In the genomic region with DNA sequence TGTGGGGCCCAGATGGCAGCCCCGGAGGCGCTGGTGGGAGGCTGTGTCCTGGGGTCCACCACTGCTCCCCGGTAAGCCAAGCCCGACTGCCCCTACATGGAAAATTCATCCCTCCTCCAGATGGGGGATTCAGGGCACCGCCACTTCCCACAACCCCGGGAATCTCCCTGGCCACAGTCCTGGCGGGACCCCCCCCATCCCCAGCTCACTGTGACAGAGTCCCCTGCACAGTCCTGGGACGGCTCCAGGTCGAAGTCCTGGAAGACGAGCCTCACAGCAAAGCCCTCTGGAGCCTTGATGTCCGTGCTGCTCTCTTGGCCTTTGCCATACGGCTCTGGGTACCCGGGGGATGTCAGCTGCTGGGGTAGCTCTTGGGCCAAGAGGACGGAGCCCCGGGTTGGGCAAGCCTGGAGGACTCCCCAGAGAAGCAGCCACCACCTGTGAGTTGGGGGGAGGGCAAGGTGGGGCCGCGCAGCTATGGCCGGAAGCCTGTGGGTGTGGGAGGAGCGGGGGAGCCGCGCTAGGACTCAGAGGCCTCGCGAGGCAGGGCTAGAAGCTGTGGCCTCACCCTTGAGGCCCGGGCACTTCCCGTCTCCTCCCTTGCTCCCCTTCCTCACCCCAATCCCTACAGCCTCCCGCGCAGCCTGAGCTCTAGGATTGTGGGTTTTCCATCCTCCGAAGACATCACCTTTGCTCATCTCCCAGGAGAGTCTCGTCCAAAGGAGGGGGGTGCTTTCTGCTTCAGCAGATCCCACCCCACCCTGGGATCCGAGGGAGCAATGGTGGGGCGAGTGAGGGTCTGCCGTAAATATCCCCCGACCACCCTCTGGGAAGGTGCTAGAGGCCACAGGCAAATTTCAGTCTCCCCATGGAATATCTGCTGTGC, we compare ENCODE assay signal across 8 cellular contexts. TPM values are rescaled to one million over a fixed set of nuclear protein-coding genes. Genes with fewer than 3 reads are reported as not detected.
A peak's percentile ranks its signal among the peaks of the same experiment; 100 is the strongest.
DNase-seq lines count a peak whose midpoint lies in the region; ATAC-seq, FAIRE-seq and TF ChIP-seq lines count a peak whose summit lies in the region.

No MANE protein-coding gene starts in this region.

- H3K4me3 ChIP-seq in GM23338 (peak overlapping the region; percentile 81), kidney (ENCODE audit: low read length in 2 of 2) (peak overlapping the region; percentile 58 to 77)

- peak overlapping the region; percentile 79 to 91 for H3K9ac ChIP-seq in kidney (ENCODE audit: low read length in 2 of 2)

- H3K36me3 Mint-ChIP-seq in GM23338 (ENCODE audit: low read depth) (peaks cover 23% of the 10 kb centered on the region), MCF 10A (ENCODE audit: insufficient read depth, unreplicated experiment) (peaks cover 36% of the 10 kb centered on the region)

- FAIRE-seq in kidney (lab: Jason Lieb, UNC), result no peak

- no peaks in the 10 kb centered on the region for H3K9me2 ChIP-seq in GM23338 (ENCODE audit: insufficient read depth)

- H3K27me3 Mint-ChIP-seq in GM23338 (ENCODE audit: insufficient read depth, low read depth, poor library complexity), result peaks cover 17% of the 10 kb centered on the region
- no peaks in the 10 kb centered on the region for H3K27me3 Mint-ChIP-seq in MCF 10A (ENCODE audit: insufficient read depth, unreplicated experiment)

- H3K4me1 Mint-ChIP-seq in GM23338 (peaks cover 13% of the 10 kb centered on the region), MCF 10A (ENCODE audit: insufficient read depth, unreplicated experiment) (peaks cover 31% of the 10 kb centered on the region)

- H3K9me3 ChIP-seq in kidney (ENCODE audit: control insufficient read depth in 1 of 2, low read length in 2 of 2), result no peaks in the 10 kb centered on the region

- DNase-seq in GM10248 (ENCODE audit: extremely low spot score) (peak; percentile 92), GM23338 (ENCODE audit: low spot score) (peak; percentile 92), LHCN-M2 (ENCODE audit: low read depth) (peak; percentile 76), UCSD-AML1 (lab: John Stamatoyannopoulos, UW; ENCODE audit: unreplicated experiment) (peak; percentile 90), MCF 10A (ENCODE audit: unreplicated experiment) (peak; percentile 91), kidney (peak; percentile 95), cerebellar nuclear complex (lab: John Stamatoyannopoulos, UW) (no peak)
- DNase-seq in stimulated activated CD4-positive, alpha-beta T cell treated with anti-CD3 and anti-CD28 coated beads, Interleukin-1b, Interleukin-23, amount 100 ng/mL, for 48 hours, result peak; percentile 84

- H3K4me3 Mint-ChIP-seq in GM23338, result peak overlapping the region; percentile 94
- peak overlapping the region; percentile 95 for H3K4me3 Mint-ChIP-seq in MCF 10A (ENCODE audit: unreplicated experiment)

- H3K27ac Mint-ChIP-seq in GM23338 (peak overlapping the region; percentile 94), MCF 10A (ENCODE audit: low read depth, unreplicated experiment) (peak overlapping the region; percentile 90)

- intact Hi-C loops in MCF 10A (cut with micrococcal nuclease) (loop anchor here (2.0 to 5.0 kb wide), 2 partner anchors 146 to 183 kb away; no protein-coding TSS in a partner anchor), kidney (cut with DNase I) (no loop called here)

- no peaks in the 10 kb centered on the region for H3K27me3 ChIP-seq in GM23338 (ENCODE audit: insufficient read depth)

- ATAC-seq in GM23338, result peak; percentile 91

- H3K79me2 ChIP-seq in GM23338 (replicated peaks; ENCODE audit: insufficient read depth), result peaks cover 14% of the 10 kb centered on the region; the same call in 1 of the 2 replicates

- POLR2A ChIA-PET in GM10248 (lab: Yijun Ruan, JAX) (interaction anchor here (1.0 to 1.2 kb wide), 3 partner anchors 183 to 240 kb away, joined by 3 to 9 read pairs (median 6); partner anchors contain the start of genes SPSB2 and TPI1), MCF 10A (lab: Yijun Ruan, JAX) (interaction anchor here (0.6 to 3.6 kb wide), 31 partner anchors 9 to 239 kb away, joined by 3 to 71 read pairs (median 7); partner anchors contain the start of genes C12orf57, C1R, C1S and EMG1)

- H2AFZ ChIP-seq in GM23338, result peak overlapping the region; percentile 21

- peaks cover 12% of the 10 kb centered on the region for H3K4me1 ChIP-seq in GM23338 (ENCODE audit: insufficient read depth)
- H3K4me1 ChIP-seq in kidney (ENCODE audit: control insufficient read depth in 1 of 2, insufficient read depth in 1 of 2, low read depth in 1 of 2, low read length in 2 of 2), result peaks cover 0 to 8% of the 10 kb centered on the region in 2 donors

- CTCF ChIA-PET in GM10248 (lab: Yijun Ruan, JAX) (interaction anchor here (0.6 to 8.3 kb wide), 38 partner anchors 8 to 275 kb away, joined by 3 to 108 read pairs (median 4); partner anchors contain the start of genes C12orf57, C1R, CLSTN3 and LPCAT3), MCF 10A (lab: Yijun Ruan, JAX) (interaction anchor here (0.6 to 8.3 kb wide), 35 partner anchors 9 to 754 kb away, joined by 3 to 123 read pairs (median 5); partner anchors contain the start of genes C12orf57, C1R, C1S and LPCAT3)

- H4K20me1 ChIP-seq in GM23338 (replicated peaks; ENCODE audit: insufficient read depth), result no peaks in the 10 kb centered on the region; the same call in 1 of the 2 replicates

- H3K36me3 ChIP-seq in GM23338 (ENCODE audit: insufficient read depth), result no peaks in the 10 kb centered on the region
- H3K36me3 ChIP-seq in kidney (ENCODE audit: control insufficient read depth in 1 of 2, insufficient read depth in 2 of 2, low read length in 2 of 2), result no peaks in the 10 kb centered on the region

- no TSS peak for BruUV-seq in MCF 10A (replicated peaks; lab: Mats Ljungman, UMichigan)

- H3K4me2 ChIP-seq in GM23338, result peak overlapping the region; percentile 91

- H3K9me3 Mint-ChIP-seq in GM23338, result peaks cover 16% of the 10 kb centered on the region
- H3K9me3 Mint-ChIP-seq in MCF 10A (ENCODE audit: unreplicated experiment), result no peaks in the 10 kb centered on the region

- H3K27ac ChIP-seq in GM23338 (ENCODE audit: low read depth) (peak overlapping the region; percentile 80), kidney (ENCODE audit: low read depth in 2 of 2, low read length in 2 of 2) (peak overlapping the region; percentile 59 to 90)

- no peaks in the 10 kb centered on the region for H3F3A ChIP-seq in GM23338 (replicated peaks; ENCODE audit: low read depth)

- TF ChIP-seq CTCF in GM10248 (IDR thresholded peaks at IDR 0.05; ENCODE audit: control extremely low read depth, extremely low read depth, low read depth, missing control alignments), result no peak
- no peak for TF ChIP-seq CTCF in GM23338 (conservative IDR thresholded peaks at IDR 0.05; ENCODE audit: low read depth in 2 of 2)
- no peak for TF ChIP-seq CTCF in MCF 10A (IDR thresholded peaks at IDR 0.05; ENCODE audit: unreplicated experiment)
- no peak for TF ChIP-seq CTCF in kidney (IDR thresholded peaks at IDR 0.05; ENCODE audit: borderline replicate concordance, extremely low read depth, insufficient read depth)

TF ChIP-seq in GM23338, 12 proteins besides CTCF, POLR2A, EP300 and RAD21:
- peak; percentile 46 for TF ChIP-seq POLR2AphosphoS5 (IDR thresholded peaks at IDR 0.05; ENCODE audit: low read depth)
- TF ChIP-seq NANOG (IDR thresholded peaks at IDR 0.05; ENCODE audit: borderline replicate concordance), result no peak
- TF ChIP-seq EZH2phosphoT487 (IDR thresholded peaks at IDR 0.05; ENCODE audit: unreplicated experiment), result no peak

RNA-seq across cellular contexts. Expression of gene C1RL, which starts 0.7 kb away (rescaled TPM):
- 8.8 and 10.0 TPM in 2 replicates for total RNA-seq in GM23338 (2014; rRNA removed; shearing (Covaris generic))
- polyA plus RNA-seq in GM23338 (2016; fragmentation: Nextera tagmentation; extraction: Ambion mirVana) (7.3 and 9.1 TPM in 2 replicates), kidney (ENCODE audit: insufficient read depth, low read depth, low replicate concordance) (25.2 TPM)
- total RNA-seq in LHCN-M2 (2014; rRNA removed) (17.9 and 24.7 TPM in 2 replicates), MCF 10A (2022) (49.8 and 55.7 TPM in 2 replicates), kidney (147 TPM)
- polyA plus RNA-seq in LHCN-M2 (2012), result 6.9 TPM

RNA-seq across cellular contexts. Expression of gene C1R, which starts 16.0 kb away (rescaled TPM):
- total RNA-seq in GM23338 (2014; rRNA removed; shearing (Covaris generic)), result 6.1 and 8.8 TPM in 2 replicates
- polyA plus RNA-seq in GM23338 (2016; fragmentation: Nextera tagmentation; extraction: Ambion mirVana), result 5.9 and 6.4 TPM in 2 replicates
- total RNA-seq in LHCN-M2 (2014; rRNA removed), result 63.0 and 131 TPM in 2 replicates
- polyA plus RNA-seq in LHCN-M2 (2012), result 63.1 TPM
- total RNA-seq in MCF 10A (2022), result 13.1 and 16.7 TPM in 2 replicates
- 514 TPM for total RNA-seq in kidney
- polyA plus RNA-seq in kidney (ENCODE audit: insufficient read depth, low read depth, low replicate concordance), result 183 TPM

RNA-seq across cellular contexts. Expression of gene RBP5, which starts 20.4 kb away (rescaled TPM):
- total RNA-seq in GM23338 (2014; rRNA removed; shearing (Covaris generic)), result 3.0 TPM in 1 of 2 replicates, not detected in the other
- polyA plus RNA-seq in GM23338 (2016; fragmentation: Nextera tagmentation; extraction: Ambion mirVana) (0.73 and 1.2 TPM in 2 replicates), kidney (ENCODE audit: insufficient read depth, low read depth, low replicate concordance) (609 TPM)
- total RNA-seq in LHCN-M2 (2014; rRNA removed) (not detected in 2 replicates), MCF 10A (2022) (not detected in 2 replicates), kidney (74.6 TPM)
- polyA plus RNA-seq in LHCN-M2 (2012), result 0.87 TPM

RNA-seq across cellular contexts. Expression of gene CLSTN3, which starts 21.9 kb away (rescaled TPM):
- 27.9 and 46.9 TPM in 2 replicates for total RNA-seq in GM23338 (2014; rRNA removed; shearing (Covaris generic))
- polyA plus RNA-seq in GM23338 (2016; fragmentation: Nextera tagmentation; extraction: Ambion mirVana), result 5.0 and 5.8 TPM in 2 replicates
- total RNA-seq in LHCN-M2 (2014; rRNA removed), result 4.0 and 4.6 TPM in 2 replicates
- polyA plus RNA-seq in LHCN-M2 (2012), result 4.0 TPM
- total RNA-seq in MCF 10A (2022), result 34.6 and 40.2 TPM in 2 replicates
- 64.2 TPM for total RNA-seq in kidney
- polyA plus RNA-seq in kidney (ENCODE audit: insufficient read depth, low read depth, low replicate concordance), result 33.0 TPM

RNA-seq across cellular contexts. Expression of gene C1S, which starts 47.8 kb away (rescaled TPM):
- 5.0 and 9.7 TPM in 2 replicates for total RNA-seq in GM23338 (2014; rRNA removed; shearing (Covaris generic))
- 4.9 and 5.1 TPM in 2 replicates for polyA plus RNA-seq in GM23338 (2016; fragmentation: Nextera tagmentation; extraction: Ambion mirVana)
- 14.8 and 26.9 TPM in 2 replicates for total RNA-seq in LHCN-M2 (2014; rRNA removed)
- polyA plus RNA-seq in LHCN-M2 (2012), result 12.7 TPM
- total RNA-seq in MCF 10A (2022), result 6.0 and 11.5 TPM in 2 replicates
- total RNA-seq in kidney, result 402 TPM
- polyA plus RNA-seq in kidney (ENCODE audit: insufficient read depth, low read depth, low replicate concordance), result 81.2 TPM

Comparison
In these comparisons a context has a peak if more than half of its experiments do, and no peak if none do; other contexts are left out.
1. DNase-seq: peak in GM10248 (single experiment), GM23338 (single experiment), LHCN-M2 (single experiment), UCSD-AML1 (single experiment), MCF 10A (single experiment), kidney (single experiment) and stimulated activated CD4-positive, alpha-beta T cell treated with anti-CD3 and anti-CD28 coated beads, Interleukin-1b, Interleukin-23, amount 100 ng/mL, for 48 hours (single experiment); none in cerebellar nuclear complex (0 of 2).
2. RNA of gene RBP5, which starts 20.4 kb away (total RNA-seq): 74.6 TPM in kidney (single experiment); 3.0 TPM in GM23338, not detected in LHCN-M2 and not detected in MCF 10A; every median in the first group is over 10 times any median in the second.